ENCODE assay signal across 24 cellular contexts in genomic region chr9:31996331-31996730, GRCh38.
A peak's percentile ranks its signal among the peaks of the same experiment; 100 is the strongest.
DNase-seq lines count a peak whose midpoint lies in the region; ATAC-seq and TF ChIP-seq lines count a peak whose summit lies in the region.
"Had no signal": no experiment of that assay in that cellular context is flagged by ENCODE, and none has a peak within 500 bp of the region (broad histone marks: within the 10 kb centered on the region; RNA-seq: fewer than 3 reads in every experiment).

No MANE protein-coding gene starts in this region.

- H3K4me3 ChIP-seq in OCI-LY7 (ENCODE audit: low read depth, low read length, poor library complexity, severe bottlenecking) = no peak overlapping the region
- H3K4me3 ChIP-seq: BLaER1, body of pancreas, coronary artery, pancreas, upper lobe of left lung had no signal

- no peak for ATAC-seq in activated CD8-positive, alpha-beta memory T cell treated with anti-CD3 and anti-CD28 coated beads, Interleukin-2, amount 10 ng/mL, durations not matched to agents 7 days and 5 days
- ATAC-seq: activated CD4-positive, alpha-beta T cell treated with anti-CD3 and anti-CD28 coated beads for 36 hours; body of pancreas; naive thymus-derived CD4-positive, alpha-beta T cell; pancreas had no signal

- H3K9me2 ChIP-seq in OCI-LY7 (ENCODE audit: insufficient read depth, low read length) = no peaks in the 10 kb centered on the region

- H3K27ac Mint-ChIP-seq in HFFc6 = no peak overlapping the region
- H3K27ac Mint-ChIP-seq in activated CD8-positive, alpha-beta memory T cell treated with anti-CD3 and anti-CD28 coated beads, Interleukin-2, amount 10 ng/mL, durations not matched to agents 7 days and 5 days = no peak overlapping the region
- H3K27ac Mint-ChIP-seq: activated CD4-positive, alpha-beta T cell treated with anti-CD3 and anti-CD28 coated beads for 36 hours; activated naive CD8-positive, alpha-beta T cell treated with anti-CD3 and anti-CD28 coated beads, Interleukin-2, amount 10 ng/mL, durations not matched to agents 7 days and 5 days; activated T-helper 2 cell treated with anti-CD3 and anti-CD28 coated beads, Interferon-gamma antibody, Interleukin-2, Interleukin-4, amounts not matched to agents 10 μg/mL and 5 μg/mL and 100 μg/mL, durations not matched to agents 14 hours and 24 hours and 36 hours; naive thymus-derived CD4-positive, alpha-beta T cell had no signal

- H3K9me3 Mint-ChIP-seq in HFFc6 = peaks cover 43% of the 10 kb centered on the region
- H3K9me3 Mint-ChIP-seq in activated CD8-positive, alpha-beta memory T cell treated with anti-CD3 and anti-CD28 coated beads, Interleukin-2, amount 10 ng/mL, durations not matched to agents 7 days and 5 days (ENCODE audit: low read depth) = peaks cover 4% of the 10 kb centered on the region

- H3K27me3 Mint-ChIP-seq in HFFc6 (ENCODE audit: insufficient read depth) = no peaks in the 10 kb centered on the region; the same call in 1 of the 2 replicates
- H3K27me3 Mint-ChIP-seq in activated CD8-positive, alpha-beta memory T cell treated with anti-CD3 and anti-CD28 coated beads, Interleukin-2, amount 10 ng/mL, durations not matched to agents 7 days and 5 days = no peaks in the 10 kb centered on the region
- H3K27me3 Mint-ChIP-seq: activated CD4-positive, alpha-beta T cell treated with anti-CD3 and anti-CD28 coated beads for 36 hours; activated naive CD8-positive, alpha-beta T cell treated with anti-CD3 and anti-CD28 coated beads, Interleukin-2, amount 10 ng/mL, durations not matched to agents 7 days and 5 days had no signal

- H3K79me2 ChIP-seq in OCI-LY7 (ENCODE audit: insufficient read depth, low read depth, low read length) = no peaks in the 10 kb centered on the region

- DNase-seq in DMS 273 (lab: John Stamatoyannopoulos, UW; ENCODE audit: unreplicated experiment) = peak; percentile 15
- DNase-seq in DMS 273 treated with DMSO at 0.1 percent for 48 hours (lab: John Stamatoyannopoulos, UW) = no peak
- DNase-seq in HFFc6 = no peak
- DNase-seq in OCI-LY7 (ENCODE audit: low spot score) = no peak
- DNase-seq in iPS-NIHi7 (ENCODE audit: extremely low spot score) = peak; percentile 18
- DNase-seq in activated CD8-positive, alpha-beta memory T cell treated with anti-CD3 and anti-CD28 coated beads, Interleukin-2, amount 10 ng/mL, durations not matched to agents 7 days and 5 days = no peak
- DNase-seq in NCI-H446 (lab: John Stamatoyannopoulos, UW) = no peak
- DNase-seq in HK-2 (ENCODE audit: unreplicated experiment) = no peak
- DNase-seq: 8988T; activated CD4-positive, alpha-beta T cell treated with anti-CD3 and anti-CD28 coated beads for 36 hours; activated naive CD8-positive, alpha-beta T cell treated with anti-CD3 and anti-CD28 coated beads, Interleukin-2, amount 10 ng/mL, durations not matched to agents 7 days and 5 days; body of pancreas; GDM1; H7; NCI-H1092 treated with DMSO at 0.1 percent for 48 hours; NCI-H2081 treated with DMSO at 0.1 percent for 48 hours; NCI-H526 treated with DMSO at 0.1 percent for 48 hours; pancreas; SW 1271 had no signal

- CTCF ChIA-PET in OCI-LY7 (lab: Charles Lee; ENCODE audit: unreplicated experiment) = no interaction called here
- CTCF ChIA-PET in activated CD8-positive, alpha-beta memory T cell treated with anti-CD3 and anti-CD28 coated beads, Interleukin-2, amount 10 ng/mL, durations not matched to agents 7 days and 5 days (lab: Charles Lee) = no interaction called here

- no peak overlapping the region for H3K4me2 ChIP-seq in OCI-LY7 (ENCODE audit: low read length)
- H3K4me2 ChIP-seq: BLaER1 had no signal

- H4K20me1 ChIP-seq in OCI-LY7 (ENCODE audit: insufficient read depth, low read length) = no peaks in the 10 kb centered on the region
- H4K20me1 ChIP-seq: BLaER1 had no signal

- no peak overlapping the region for H2AFZ ChIP-seq in OCI-LY7 (ENCODE audit: low read length)

- no peak overlapping the region for H3K27ac ChIP-seq in OCI-LY7 (ENCODE audit: low read depth, low read length, poor library complexity, severe bottlenecking)
- H3K27ac ChIP-seq: BLaER1, body of pancreas, coronary artery, pancreas, upper lobe of left lung had no signal

- BruUV-seq in OCI-LY7 (replicated peaks; lab: Mats Ljungman, UMichigan) = no TSS peak

- H3K9me3 ChIP-seq in OCI-LY7 (ENCODE audit: low read length) = no peaks in the 10 kb centered on the region
- H3K9me3 ChIP-seq: BLaER1, body of pancreas, pancreas had no signal

- H3K4me3 Mint-ChIP-seq in HFFc6 = no peak overlapping the region
- H3K4me3 Mint-ChIP-seq in activated CD8-positive, alpha-beta memory T cell treated with anti-CD3 and anti-CD28 coated beads, Interleukin-2, amount 10 ng/mL, durations not matched to agents 7 days and 5 days = no peak overlapping the region
- H3K4me3 Mint-ChIP-seq: activated CD4-positive, alpha-beta T cell treated with anti-CD3 and anti-CD28 coated beads for 36 hours; activated naive CD8-positive, alpha-beta T cell treated with anti-CD3 and anti-CD28 coated beads, Interleukin-2, amount 10 ng/mL, durations not matched to agents 7 days and 5 days; naive thymus-derived CD4-positive, alpha-beta T cell had no signal

- TF ChIP-seq CTCF in HFFc6 (IDR thresholded peaks at IDR 0.05) (peak; percentile 21; the same call in 1 of the 2 replicates), OCI-LY7 (conservative IDR thresholded peaks at IDR 0.05; ENCODE audit: low read length) (0 out of 2 replicates have a peak, but pooled peaks have one; percentile 19)

- POLR2A ChIA-PET in OCI-LY7 (lab: Charles Lee) = no interaction called here

- H3K36me3 ChIP-seq in OCI-LY7 (ENCODE audit: insufficient read depth, low read length) = no peaks in the 10 kb centered on the region
- H3K36me3 ChIP-seq: BLaER1, pancreas, upper lobe of left lung had no signal

- no peaks in the 10 kb centered on the region for H3K36me3 Mint-ChIP-seq in HFFc6 (ENCODE audit: low read depth)
- no peaks in the 10 kb centered on the region for H3K36me3 Mint-ChIP-seq in activated CD8-positive, alpha-beta memory T cell treated with anti-CD3 and anti-CD28 coated beads, Interleukin-2, amount 10 ng/mL, durations not matched to agents 7 days and 5 days
- H3K36me3 Mint-ChIP-seq: activated naive CD8-positive, alpha-beta T cell treated with anti-CD3 and anti-CD28 coated beads, Interleukin-2, amount 10 ng/mL, durations not matched to agents 7 days and 5 days; naive thymus-derived CD4-positive, alpha-beta T cell had no signal

- H3K4me1 ChIP-seq in OCI-LY7 (ENCODE audit: insufficient read depth, low read length, poor library complexity, severe bottlenecking) = no peaks in the 10 kb centered on the region
- H3K4me1 ChIP-seq: BLaER1, body of pancreas, pancreas, upper lobe of left lung had no signal

- intact Hi-C loops in OCI-LY7 (cut with micrococcal nuclease; ENCODE audit: unreplicated experiment) = no loop called here

- no peaks in the 10 kb centered on the region for H3K4me1 Mint-ChIP-seq in HFFc6 (ENCODE audit: low read depth)
- H3K4me1 Mint-ChIP-seq in activated CD8-positive, alpha-beta memory T cell treated with anti-CD3 and anti-CD28 coated beads, Interleukin-2, amount 10 ng/mL, durations not matched to agents 7 days and 5 days = no peaks in the 10 kb centered on the region
- H3K4me1 Mint-ChIP-seq: activated CD4-positive, alpha-beta T cell treated with anti-CD3 and anti-CD28 coated beads for 36 hours; activated naive CD8-positive, alpha-beta T cell treated with anti-CD3 and anti-CD28 coated beads, Interleukin-2, amount 10 ng/mL, durations not matched to agents 7 days and 5 days; naive thymus-derived CD4-positive, alpha-beta T cell had no signal

Comparison
In these comparisons a context has a peak if more than half of its experiments do, and no peak if none do; other contexts are left out.
1. DNase-seq: peak in DMS 273 (single experiment) and iPS-NIHi7 (single experiment); none in DMS 273 treated with DMSO at 0.1 percent for 48 hours (single experiment), HFFc6 (single experiment), OCI-LY7 (single experiment), activated CD8-positive, alpha-beta memory T cell treated with anti-CD3 and anti-CD28 coated beads, Interleukin-2, amount 10 ng/mL, durations not matched to agents 7 days and 5 days (single experiment), NCI-H446 (0 of 2) and HK-2 (single experiment).